Comparison of ENCODE assay signal across 34 cellular contexts in the genomic region with DNA sequence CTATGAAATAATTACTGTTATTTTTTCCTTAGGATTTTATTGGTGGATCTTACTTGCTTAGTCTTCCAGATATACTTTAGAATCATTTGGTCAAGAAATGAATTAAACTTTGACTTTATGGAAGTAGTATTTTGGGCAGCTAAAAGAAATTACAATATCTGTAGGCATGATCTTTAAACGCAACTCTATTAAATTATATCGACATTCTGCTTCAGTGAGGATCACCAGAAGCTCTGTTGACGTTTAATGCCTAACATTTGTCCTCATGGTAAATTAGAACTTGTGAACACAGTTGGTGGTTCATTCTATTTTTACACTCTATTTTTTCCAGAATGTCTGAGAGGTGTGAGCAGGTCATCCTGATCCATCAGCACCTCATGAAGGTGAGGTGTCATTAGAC.
"Had no signal": no experiment of that assay in that cellular context is flagged by ENCODE, and none has a peak within 500 bp of the region (broad histone marks: within the 10 kb centered on the region; RNA-seq: fewer than 3 reads in every experiment).

No MANE protein-coding gene starts in this region.

- FAIRE-seq: astrocyte, TTC549 had no signal

- ATAC-seq: activated CD8-positive, alpha-beta T cell treated with anti-CD3 and anti-CD28 coated beads for 36 hours; activated naive CD4-positive, alpha-beta T cell treated with anti-CD3 and anti-CD28 coated beads, Interleukin-2, amount 50 U/mL, for 72 hours; activated T-cell treated with anti-CD3 and anti-CD28 coated beads, Interleukin-2, amount 50 U/mL, for 4 hours; activated T-cell treated with anti-CD3 and anti-CD28 coated beads, Interleukin-2, amount 50 U/mL, for 72 hours; activated T-helper 17 cell treated with anti-CD3 and anti-CD28 coated beads, Interleukin-2, amount 50 U/mL, for 72 hours; body of pancreas had no signal

- H3K36me3 ChIP-seq: adrenal gland, brain microvascular endothelial cell, breast epithelium had no signal

- H3K4me3 ChIP-seq: adrenal gland, body of pancreas, breast epithelium had no signal

- H3K4me1 ChIP-seq: body of pancreas, breast epithelium had no signal

- H3K27ac ChIP-seq: adrenal gland, body of pancreas, brain microvascular endothelial cell, breast epithelium, VCaP had no signal

- H3K9me3 ChIP-seq: adrenal gland, body of pancreas, breast epithelium had no signal

- DNase-seq: activated B cell treated with CpG ODN at 0.5 μM for 24 hours; activated CD4-positive, alpha-beta memory T cell treated with anti-CD3 and anti-CD28 coated beads for 36 hours; activated CD4-positive, alpha-beta T cell treated with anti-CD3 and anti-CD28 coated beads for 4 hours; activated CD4-positive, alpha-beta T cell treated with anti-CD3 and anti-CD28 coated beads, Interleukin-2, amount 10 ng/mL, durations not matched to agents 24 days and 14 days; activated CD4-positive, alpha-beta T cell treated with anti-CD3 and anti-CD28 coated beads, Interleukin-2, amount 50 U/mL, for 1 hour; activated CD4-positive, alpha-beta T cell treated with anti-CD3 and anti-CD28 coated beads, Interleukin-2, amount 50 U/mL, for 4 hours; activated CD4-positive, CD25-positive, alpha-beta regulatory T cell treated with anti-CD3 and anti-CD28 coated beads, Interleukin-2, amount 50 U/mL, for 72 hours; activated CD8-positive, alpha-beta memory T cell treated with anti-CD3 and anti-CD28 coated beads, Interleukin-2, amount 50 U/mL, for 4 hours; activated CD8-positive, alpha-beta T cell treated with anti-CD3 and anti-CD28 coated beads for 36 hours; activated effector memory CD4-positive, alpha-beta T cell treated with anti-CD3 and anti-CD28 coated beads, Interleukin-2, amount 50 U/mL, for 16 hours; activated gamma-delta T cell treated with Interleukin-2 at 50 U/mL for 16 hours; activated naive CD4-positive, alpha-beta T cell; activated naive CD4-positive, alpha-beta T cell treated with anti-CD3 and anti-CD28 coated beads for 36 hours; activated naive CD4-positive, alpha-beta T cell treated with anti-CD3 and anti-CD28 coated beads, Interleukin-2, amount 50 U/mL, for 16 hours; activated naive CD8-positive, alpha-beta T cell treated with anti-CD3 and anti-CD28 coated beads for 36 hours; activated T-cell treated with anti-CD3 and anti-CD28 coated beads for 4 hours; activated T-cell treated with anti-CD3 and anti-CD28 coated beads, Interleukin-2, amount 50 U/mL, for 1 hour; activated T-cell treated with anti-CD3 and anti-CD28 coated beads, Interleukin-2, amount 50 U/mL, for 4 hours; activated T-cell treated with anti-CD3 and anti-CD28 coated beads, Interleukin-2, amount 50 U/mL, for 72 hours; adrenal gland; amniotic stem cell; aorta; body of pancreas; brain microvascular endothelial cell; central memory CD4-positive, alpha-beta T cell; T-helper 1 cell; T-helper 2 cell; T-helper 9 cell had no signal

- H3K27me3 ChIP-seq: adrenal gland, body of pancreas, brain microvascular endothelial cell, breast epithelium had no signal
